1 cellular context compared by ENCODE assay signal in the genomic region with DNA sequence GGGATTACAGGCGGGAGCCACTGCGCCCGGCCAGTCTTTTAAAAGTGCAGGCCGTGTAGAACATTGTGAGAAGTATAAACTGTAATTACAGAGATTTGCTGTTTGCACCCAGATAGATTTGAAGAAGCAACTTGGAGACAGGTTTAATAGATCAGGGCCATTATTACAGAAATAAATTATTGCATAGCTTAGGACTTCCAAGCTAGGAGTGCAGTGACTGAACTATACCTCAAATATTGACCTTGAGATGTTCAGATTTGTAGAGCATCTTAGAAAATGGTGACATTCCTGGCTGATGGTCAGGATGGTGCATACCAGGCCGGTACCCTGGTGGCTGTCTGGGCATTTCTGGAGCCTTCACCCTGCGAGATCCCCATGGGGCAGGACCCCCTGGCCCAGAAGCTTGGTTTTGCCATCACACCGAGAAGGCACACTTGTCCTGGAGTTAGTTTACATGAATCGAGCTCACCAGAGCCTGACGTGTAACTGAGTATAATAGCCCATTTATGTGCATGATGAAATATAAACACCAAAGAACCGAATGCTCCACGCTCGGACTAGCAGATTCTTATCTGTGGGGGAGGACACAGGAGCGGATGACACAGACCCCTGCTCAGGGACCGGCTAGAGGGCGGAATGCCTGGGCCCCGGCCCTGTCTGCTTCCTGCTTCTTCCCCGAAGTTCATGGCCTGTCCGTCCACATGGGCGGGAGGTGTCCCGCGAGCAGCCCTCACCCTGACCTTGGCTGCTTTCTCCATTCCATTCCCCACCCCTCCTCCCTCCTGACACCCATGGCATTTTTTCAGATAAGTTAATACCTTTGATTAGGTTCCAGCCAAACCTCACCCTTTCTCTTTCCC.
TF ChIP-seq lines count a peak whose summit lies in the region.

No MANE protein-coding gene starts in this region.

TF ChIP-seq in HepG2, 621 proteins besides CTCF, POLR2A, EP300 and RAD21 (continued from another document and continues in another):
- no peak for TF ChIP-seq ZBTB4 (CRISPR knock-in tag; IDR thresholded peaks at IDR 0.05; ENCODE audit: borderline replicate concordance)
- TF ChIP-seq ZNF891 (CRISPR knock-in tag; IDR thresholded peaks at IDR 0.05) = 0 out of 2 replicates have a peak, but pooled peaks have one; percentile 22
- peak; percentile 32; the same call in 1 of the 2 replicates for TF ChIP-seq FOXO1 (CRISPR knock-in tag; IDR thresholded peaks at IDR 0.05)
- TF ChIP-seq NFRKB (IDR thresholded peaks at IDR 0.05) = no peak
- no peak for TF ChIP-seq ZNF549 (CRISPR knock-in tag; IDR thresholded peaks at IDR 0.05)
- no peak for TF ChIP-seq ZNF816 (CRISPR knock-in tag; IDR thresholded peaks at IDR 0.05; ENCODE audit: borderline replicate concordance)
- TF ChIP-seq ZSCAN29 (CRISPR knock-in tag; conservative IDR thresholded peaks at IDR 0.05) = peak; percentile 83; the same call in 1 of the 2 replicates
- TF ChIP-seq CENPBD1 (CRISPR knock-in tag; IDR thresholded peaks at IDR 0.05; ENCODE audit: borderline replicate concordance, low read depth) = no peak
- no peak for TF ChIP-seq SUZ12 (IDR thresholded peaks at IDR 0.05; ENCODE audit: low read depth, low read length)
- TF ChIP-seq ZFP36L1 (CRISPR knock-in tag; IDR thresholded peaks at IDR 0.05) = no peak
- TF ChIP-seq CREBL2 (CRISPR knock-in tag; IDR thresholded peaks at IDR 0.05; ENCODE audit: borderline replicate concordance) = no peak
- no peak for TF ChIP-seq ZNF446 (CRISPR knock-in tag; IDR thresholded peaks at IDR 0.05)
- TF ChIP-seq ZHX2 (IDR thresholded peaks at IDR 0.05; ENCODE audit: low read depth) = no peak
- no peak for TF ChIP-seq ZHX2 (CRISPR knock-in tag; IDR thresholded peaks at IDR 0.05; ENCODE audit: borderline replicate concordance)
- no peak for TF ChIP-seq EZH2 (conservative IDR thresholded peaks at IDR 0.05; ENCODE audit: low read depth, low read length)
- TF ChIP-seq NFIC (IDR thresholded peaks at IDR 0.05; ENCODE audit: low read length) = no peak
- TF ChIP-seq FOSL1 (CRISPR knock-in tag; IDR thresholded peaks at IDR 0.05; ENCODE audit: borderline replicate concordance) = no peak
- TF ChIP-seq, protein P1, sequence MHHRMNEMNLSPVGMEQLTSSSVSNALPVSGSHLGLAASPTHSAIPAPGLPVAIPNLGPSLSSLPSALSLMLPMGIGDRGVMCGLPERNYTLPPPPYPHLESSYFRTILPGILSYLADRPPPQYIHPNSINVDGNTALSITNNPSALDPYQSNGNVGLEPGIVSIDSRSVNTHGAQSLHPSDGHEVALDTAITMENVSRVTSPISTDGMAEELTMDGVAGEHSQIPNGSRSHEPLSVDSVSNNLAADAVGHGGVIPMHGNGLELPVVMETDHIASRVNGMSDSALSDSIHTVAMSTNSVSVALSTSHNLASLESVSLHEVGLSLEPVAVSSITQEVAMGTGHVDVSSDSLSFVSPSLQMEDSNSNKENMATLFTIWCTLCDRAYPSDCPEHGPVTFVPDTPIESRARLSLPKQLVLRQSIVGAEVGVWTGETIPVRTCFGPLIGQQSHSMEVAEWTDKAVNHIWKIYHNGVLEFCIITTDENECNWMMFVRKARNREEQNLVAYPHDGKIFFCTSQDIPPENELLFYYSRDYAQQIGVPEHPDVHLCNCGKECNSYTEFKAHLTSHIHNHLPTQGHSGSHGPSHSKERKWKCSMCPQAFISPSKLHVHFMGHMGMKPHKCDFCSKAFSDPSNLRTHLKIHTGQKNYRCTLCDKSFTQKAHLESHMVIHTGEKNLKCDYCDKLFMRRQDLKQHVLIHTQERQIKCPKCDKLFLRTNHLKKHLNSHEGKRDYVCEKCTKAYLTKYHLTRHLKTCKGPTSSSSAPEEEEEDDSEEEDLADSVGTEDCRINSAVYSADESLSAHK (CRISPR knock-in tag; IDR thresholded peaks at IDR 0.05; ENCODE audit: borderline replicate concordance) = no peak
- TF ChIP-seq ZNF451 (CRISPR knock-in tag; IDR thresholded peaks at IDR 0.05) = no peak
- TF ChIP-seq ZKSCAN8 (CRISPR knock-in tag; IDR thresholded peaks at IDR 0.05; ENCODE audit: borderline replicate concordance) = no peak
- TF ChIP-seq NBN (conservative IDR thresholded peaks at IDR 0.05) = no peak
- TF ChIP-seq, protein P2, sequence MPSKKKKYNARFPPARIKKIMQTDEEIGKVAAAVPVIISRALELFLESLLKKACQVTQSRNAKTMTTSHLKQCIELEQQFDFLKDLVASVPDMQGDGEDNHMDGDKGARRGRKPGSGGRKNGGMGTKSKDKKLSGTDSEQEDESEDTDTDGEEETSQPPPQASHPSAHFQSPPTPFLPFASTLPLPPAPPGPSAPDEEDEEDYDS (CRISPR knock-in tag; IDR thresholded peaks at IDR 0.05) = peak; percentile 17; the same call in 1 of the 2 replicates
- no peak for TF ChIP-seq ZNF704 (CRISPR knock-in tag; IDR thresholded peaks at IDR 0.05; ENCODE audit: borderline replicate concordance)
- TF ChIP-seq ZNF335 (CRISPR knock-in tag; IDR thresholded peaks at IDR 0.05) = no peak
- TF ChIP-seq ZNF562 (CRISPR knock-in tag; IDR thresholded peaks at IDR 0.05; ENCODE audit: borderline replicate concordance) = no peak
- TF ChIP-seq, protein P3, sequence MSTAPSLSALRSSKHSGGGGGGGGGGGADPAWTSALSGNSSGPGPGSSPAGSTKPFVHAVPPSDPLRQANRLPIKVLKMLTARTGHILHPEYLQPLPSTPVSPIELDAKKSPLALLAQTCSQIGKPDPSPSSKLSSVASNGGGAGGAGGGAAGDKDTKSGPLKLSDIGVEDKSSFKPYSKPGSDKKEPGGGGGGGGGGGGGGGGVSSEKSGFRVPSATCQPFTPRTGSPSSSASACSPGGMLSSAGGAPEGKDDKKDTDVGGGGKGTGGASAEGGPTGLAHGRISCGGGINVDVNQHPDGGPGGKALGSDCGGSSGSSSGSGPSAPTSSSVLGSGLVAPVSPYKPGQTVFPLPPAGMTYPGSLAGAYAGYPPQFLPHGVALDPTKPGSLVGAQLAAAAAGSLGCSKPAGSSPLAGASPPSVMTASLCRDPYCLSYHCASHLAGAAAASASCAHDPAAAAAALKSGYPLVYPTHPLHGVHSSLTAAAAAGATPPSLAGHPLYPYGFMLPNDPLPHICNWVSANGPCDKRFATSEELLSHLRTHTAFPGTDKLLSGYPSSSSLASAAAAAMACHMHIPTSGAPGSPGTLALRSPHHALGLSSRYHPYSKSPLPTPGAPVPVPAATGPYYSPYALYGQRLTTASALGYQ (CRISPR knock-in tag; IDR thresholded peaks at IDR 0.05) = no peak
- TF ChIP-seq ZNF431 (CRISPR knock-in tag; IDR thresholded peaks at IDR 0.05; ENCODE audit: borderline replicate concordance, low read depth) = no peak
- TF ChIP-seq ZNF629 (CRISPR knock-in tag; conservative IDR thresholded peaks at IDR 0.05) = no peak
- TF ChIP-seq ZFP36 (IDR thresholded peaks at IDR 0.05; ENCODE audit: borderline replicate concordance, low read depth, low read length, partially characterized antibody) = no peak
- TF ChIP-seq UBTF (CRISPR knock-in tag; IDR thresholded peaks at IDR 0.05) = peak; percentile 62; the same call in 1 of the 2 replicates
- TF ChIP-seq HNF4G (IDR thresholded peaks at IDR 0.05; ENCODE audit: borderline replicate concordance, low read depth, low read length) = no peak
- no peak for TF ChIP-seq HNF4G (CRISPR knock-in tag; IDR thresholded peaks at IDR 0.05; ENCODE audit: borderline replicate concordance, low read depth)
- TF ChIP-seq RBM39 (IDR thresholded peaks at IDR 0.05; ENCODE audit: low read depth, low read length, poor library complexity, severe bottlenecking) = no peak
- TF ChIP-seq ZNF354B (CRISPR knock-in tag; IDR thresholded peaks at IDR 0.05) = no peak
- no peak for TF ChIP-seq MBD4 (IDR thresholded peaks at IDR 0.05; ENCODE audit: borderline replicate concordance, low read length)
- TF ChIP-seq ZNF136 (CRISPR knock-in tag; IDR thresholded peaks at IDR 0.05; ENCODE audit: low read depth) = no peak
- no peak for TF ChIP-seq SRSF1 (optimal IDR thresholded peaks at IDR 0.05; ENCODE audit: low read depth, low read length)
- TF ChIP-seq ZNF331 (CRISPR knock-in tag; IDR thresholded peaks at IDR 0.05) = 0 out of 2 replicates have a peak, but pooled peaks have one; percentile 3
- no peak for TF ChIP-seq SMYD3 (CRISPR knock-in tag; IDR thresholded peaks at IDR 0.05)
- TF ChIP-seq NFE2 (CRISPR knock-in tag; IDR thresholded peaks at IDR 0.05) = no peak
- no peak for TF ChIP-seq ZNF619 (CRISPR knock-in tag; IDR thresholded peaks at IDR 0.05)
- TF ChIP-seq ZNF589 (CRISPR knock-in tag; conservative IDR thresholded peaks at IDR 0.05) = no peak
